ENCODE assay signal across 29 cellular contexts in the genomic region with DNA sequence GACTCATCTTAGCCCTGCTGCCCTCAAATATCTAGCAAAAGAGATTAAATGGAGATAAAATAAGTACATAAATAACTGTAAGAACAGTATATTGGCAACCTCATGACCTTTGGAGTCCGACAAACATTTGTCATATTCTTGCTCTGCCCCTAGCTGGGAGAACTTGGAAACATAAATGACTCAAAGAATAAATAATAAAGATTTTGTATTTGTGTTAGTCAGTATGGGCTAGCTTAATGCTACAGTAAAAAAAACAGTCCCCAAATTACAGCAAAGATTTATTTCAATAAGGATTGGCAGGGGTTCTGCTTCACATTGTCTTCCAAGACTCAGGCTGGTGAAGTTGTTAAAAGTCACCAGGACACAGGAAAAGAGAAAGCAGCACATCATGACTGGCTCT.
"Had no signal": no experiment of that assay in that cellular context is flagged by ENCODE, and none has a peak within 500 bp of the region (broad histone marks: within the 10 kb centered on the region; RNA-seq: fewer than 3 reads in every experiment).

No MANE protein-coding gene starts in this region.

- H3K27me3 ChIP-seq: MG63, Peyer's patch, SJSA1 had no signal

- H3K27ac ChIP-seq: Peyer's patch, SJSA1 had no signal

- H3K36me3 ChIP-seq: MG63, Peyer's patch, SJSA1 had no signal

- H3K4me3 ChIP-seq: MG63, Peyer's patch, SJSA1 had no signal

- H3K4me1 ChIP-seq: Peyer's patch, SJSA1 had no signal

- H3K9me3 ChIP-seq: MG63, Peyer's patch, SJSA1, SK-N-SH had no signal

- DNase-seq: KG1, MG63, NCI-H1048, NCI-H1092 treated with DMSO at 0.1 percent for 48 hours, NCI-H1105 treated with DMSO at 0.1 percent for 48 hours, NCI-H1417, NCI-H1436, NCI-H146, NCI-H1694, NCI-H187, NCI-H1930, NCI-H2029 treated with DMSO at 0.1 percent for 48 hours, NCI-H2081 treated with DMSO at 0.1 percent for 48 hours, NCI-H2107, NCI-H2171, NCI-H226, NCI-H446 treated with DMSO at 0.1 percent for 48 hours, NCI-H510A, NCI-H526, NCI-H69, NCI-H748 treated with DMSO at 0.1 percent for 48 hours, NCI-H82, Peyer's patch, Right ventricle myocardium superior, RPMI8226, SHP77 treated with DMSO at 0.1 percent for 48 hours, SK-N-SH, SW 1271 had no signal

- H3K4me2 ChIP-seq: SK-N-SH had no signal

- H3K9ac ChIP-seq: SK-N-SH had no signal
